ENCODE assay signal across 16 cellular contexts in genomic region chr11:57815877-57816276, GRCh38. TPM values are rescaled to one million over a fixed set of nuclear protein-coding genes. Genes with fewer than 3 reads are reported as not detected.
DNase-seq lines count a peak whose midpoint lies in the region; ATAC-seq lines count a peak whose summit lies in the region.
"Had no signal": no experiment of that assay in that cellular context is flagged by ENCODE, and none has a peak within 500 bp of the region (broad histone marks: within the 10 kb centered on the region; RNA-seq: fewer than 3 reads in every experiment).

No MANE protein-coding gene starts in this region.

- no peaks in the 10 kb centered on the region for H3K9me3 Mint-ChIP-seq in activated T-helper 17 cell treated with anti-CD3 and anti-CD28 coated beads, Interleukin-2, amount 50 U/mL, for 72 hours
- H3K9me3 Mint-ChIP-seq: activated naive CD4-positive, alpha-beta T cell treated with anti-CD3 and anti-CD28 coated beads for 36 hours; CD8-positive, alpha-beta T cell had no signal

- H3K4me3 Mint-ChIP-seq in activated T-helper 17 cell treated with anti-CD3 and anti-CD28 coated beads, Interleukin-2, amount 50 U/mL, for 72 hours, result no peak overlapping the region
- H3K4me3 Mint-ChIP-seq: activated naive CD4-positive, alpha-beta T cell treated with anti-CD3 and anti-CD28 coated beads for 36 hours; CD8-positive, alpha-beta T cell had no signal

- H3K27ac Mint-ChIP-seq in activated T-helper 17 cell treated with anti-CD3 and anti-CD28 coated beads, Interleukin-2, amount 50 U/mL, for 72 hours, result peak overlapping the region; percentile 10
- H3K27ac Mint-ChIP-seq: activated naive CD4-positive, alpha-beta T cell treated with anti-CD3 and anti-CD28 coated beads for 36 hours; CD8-positive, alpha-beta T cell had no signal

- no peaks in the 10 kb centered on the region for H3K27me3 Mint-ChIP-seq in activated T-helper 17 cell treated with anti-CD3 and anti-CD28 coated beads, Interleukin-2, amount 50 U/mL, for 72 hours

- H3K36me3 Mint-ChIP-seq in activated T-helper 17 cell treated with anti-CD3 and anti-CD28 coated beads, Interleukin-2, amount 50 U/mL, for 72 hours (ENCODE audit: low read depth), result peaks cover 52% of the 10 kb centered on the region

- no peak for DNase-seq in activated T-cell treated with anti-CD3 and anti-CD28 coated beads, Interleukin-2, amount 50 U/mL, for 48 hours
- no peak for DNase-seq in NK-92 treated with Interleukin-12 subunit alpha and Interleukin-12 subunit beta, amount 100 ng/mL, for 24 hours (lab: John Stamatoyannopoulos, UW)
- DNase-seq: activated naive CD4-positive, alpha-beta T cell treated with anti-CD3 and anti-CD28 coated beads for 36 hours; CD8-positive, alpha-beta T cell; DMS79 treated with DMSO at 0.1 percent for 48 hours; hypothalamus; NCI-H1105 treated with DMSO at 0.1 percent for 48 hours; ovary; Peyer's patch; stimulated activated CD4-positive, alpha-beta T cell treated with anti-CD3 and anti-CD28 coated beads, Interleukin-1b, Interleukin-23, amount 100 ng/mL, for 48 hours had no signal

- peak; percentile 4 for ATAC-seq in GM18498 (IDR thresholded peaks at IDR 0.05; ENCODE audit: unreplicated experiment)
- peak; percentile 18 for ATAC-seq in GM19395 (IDR thresholded peaks at IDR 0.05; ENCODE audit: unreplicated experiment)
- peak; percentile 9 for ATAC-seq in HG03095 (IDR thresholded peaks at IDR 0.05; ENCODE audit: unreplicated experiment)
- no peak for ATAC-seq in activated T-helper 17 cell treated with anti-CD3 and anti-CD28 coated beads, Interleukin-2, amount 50 U/mL, for 72 hours (replicated peaks)
- ATAC-seq in HG03175 (IDR thresholded peaks at IDR 0.05; ENCODE audit: unreplicated experiment), result no peak
- no peak for ATAC-seq in GM21619 (IDR thresholded peaks at IDR 0.05; ENCODE audit: unreplicated experiment)
- ATAC-seq: CD8-positive, alpha-beta T cell had no signal

- H3K4me1 Mint-ChIP-seq in activated T-helper 17 cell treated with anti-CD3 and anti-CD28 coated beads, Interleukin-2, amount 50 U/mL, for 72 hours, result peaks cover 11% of the 10 kb centered on the region

RNA-seq across cellular contexts. Expression of gene CTNND1, which starts 54.3 kb away (rescaled TPM):
- total RNA-seq in activated T-helper 17 cell treated with anti-CD3 and anti-CD28 coated beads, Interleukin-2, amount 50 U/mL, for 72 hours, result 10 to 100 TPM in 1 of 2 donors, 1 to 10 TPM in 1; 4.6 to 12.5 TPM

Comparison
In these comparisons a context has a peak if more than half of its experiments do, and no peak if none do; other contexts are left out.
1. ATAC-seq: peak in GM18498 (single experiment), GM19395 (single experiment) and HG03095 (single experiment); none in activated T-helper 17 cell treated with anti-CD3 and anti-CD28 coated beads, Interleukin-2, amount 50 U/mL, for 72 hours (single experiment), HG03175 (single experiment) and GM21619 (single experiment).